9 cellular contexts compared by ENCODE assay signal in the genomic region with DNA sequence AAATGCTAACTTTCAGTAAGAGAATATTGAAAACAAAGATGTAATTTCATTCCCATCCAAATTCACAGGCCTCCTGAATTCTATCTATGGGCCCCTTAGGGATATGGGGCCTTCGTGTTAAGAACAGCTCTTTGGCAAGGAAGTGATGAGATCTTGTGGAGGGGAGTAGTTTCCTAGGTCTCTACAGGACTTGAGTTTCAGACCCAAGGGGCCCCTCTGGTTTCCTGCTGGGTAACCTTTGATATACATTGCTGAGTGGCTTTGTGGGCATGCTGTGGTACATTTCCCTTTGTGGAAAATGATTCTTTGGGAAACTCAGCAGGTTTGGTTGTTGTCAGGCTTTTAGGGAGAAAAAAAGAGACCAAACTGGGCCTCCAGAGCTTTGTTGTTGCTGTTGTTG. TPM values are rescaled to one million over a fixed set of nuclear protein-coding genes. Genes with fewer than 3 reads are reported as not detected.
A peak's percentile ranks its signal among the peaks of the same experiment; 100 is the strongest.
DNase-seq lines count a peak whose midpoint lies in the region; ATAC-seq and TF ChIP-seq lines count a peak whose summit lies in the region.
"Had no signal": no experiment of that assay in that cellular context is flagged by ENCODE, and none has a peak within 500 bp of the region (broad histone marks: within the 10 kb centered on the region; RNA-seq: fewer than 3 reads in every experiment).

No MANE protein-coding gene starts in this region.

- no peak overlapping the region for H2BK15ac ChIP-seq in mesenchymal stem cell (ENCODE audit: low read depth, poor library complexity, severe bottlenecking)

- H3K36me3 ChIP-seq in DOHH2 (ENCODE audit: control insufficient read depth, low read length) (no peaks in the 10 kb centered on the region), mesenchymal stem cell (ENCODE audit: control insufficient read depth in 1 of 2, insufficient read depth in 2 of 2, low read depth in 1 of 2, low read length in 2 of 2) (no peaks in the 10 kb centered on the region), lower lobe of right lung (no peaks in the 10 kb centered on the region)

- H3K27me3 ChIP-seq in DOHH2 (ENCODE audit: control insufficient read depth, low read length) (no peaks in the 10 kb centered on the region), mesenchymal stem cell (ENCODE audit: control insufficient read depth in 1 of 2, insufficient read depth in 1 of 2, low read length in 2 of 2) (no peaks in the 10 kb centered on the region), lower lobe of right lung (ENCODE audit: low read depth) (no peaks in the 10 kb centered on the region)

- H2BK5ac ChIP-seq in mesenchymal stem cell (ENCODE audit: low read depth, low read length, poor library complexity, severe bottlenecking): no peak overlapping the region

- H3K9me3 Mint-ChIP-seq in WTC11: no peaks in the 10 kb centered on the region

- H4K91ac ChIP-seq in mesenchymal stem cell (ENCODE audit: low read length): no peak overlapping the region

- no peaks in the 10 kb centered on the region for H3K9me2 ChIP-seq in DOHH2 (replicated peaks; ENCODE audit: control insufficient read depth, low read length)

- H3K4me3 Mint-ChIP-seq in WTC11: peak overlapping the region; percentile 34; the same call in 1 of the 2 replicates

- H3K4me3 ChIP-seq in DOHH2 (ENCODE audit: low read length) (no peak overlapping the region), mesenchymal stem cell (ENCODE audit: insufficient read depth in 1 of 2, low read depth in 1 of 2, low read length in 2 of 2) (peak overlapping the region in 1 of 2 experiments; percentile 21), lower lobe of right lung (no peak overlapping the region)

- H2AFZ ChIP-seq in mesenchymal stem cell (ENCODE audit: low read depth, low read length): no peak overlapping the region

- peak; percentile 42 for DNase-seq in KG1 (lab: John Stamatoyannopoulos, UW)
- DNase-seq in WTC11 (ENCODE audit: low spot score): no peak
- no peak for DNase-seq in mesenchymal stem cell
- no peak for DNase-seq in NK-92 treated with Interleukin-12 subunit alpha and Interleukin-12 subunit beta, amount 100 ng/mL, for 24 hours (lab: John Stamatoyannopoulos, UW)
- no peak for DNase-seq in lower lobe of right lung
- no peak for DNase-seq in NCI-H1694 (lab: John Stamatoyannopoulos, UW)
- DNase-seq: NCI-H446 had no signal

- intact Hi-C loops in lower lobe of right lung (cut with DNase I): no loop called here

- peaks cover 77% of the 10 kb centered on the region for H3K4me1 ChIP-seq in DOHH2 (ENCODE audit: control insufficient read depth, low read length)
- H3K4me1 ChIP-seq in mesenchymal stem cell (ENCODE audit: control insufficient read depth, insufficient read depth, low read depth, low read length): peaks cover 16% of the 10 kb centered on the region
- peaks cover 81% of the 10 kb centered on the region for H3K4me1 ChIP-seq in lower lobe of right lung

- H3K27me3 Mint-ChIP-seq in WTC11 (ENCODE audit: low read depth): peaks cover 29% of the 10 kb centered on the region

- H3K18ac ChIP-seq in mesenchymal stem cell (ENCODE audit: low read depth in 1 of 2, low read length in 2 of 2): no peak overlapping the region

- H3K79me2 ChIP-seq in DOHH2 (ENCODE audit: control insufficient read depth, low read length): peaks cover 82% of the 10 kb centered on the region

- H3K14ac ChIP-seq in mesenchymal stem cell (ENCODE audit: low read length in 2 of 2): no peak overlapping the region

- H3K36me3 Mint-ChIP-seq in WTC11: no peaks in the 10 kb centered on the region

- no peak overlapping the region for H4K8ac ChIP-seq in mesenchymal stem cell (ENCODE audit: low read length)

- ATAC-seq in WTC11 (peak; percentile 27; the same call in 1 of the 2 replicates), GM19023 (IDR thresholded peaks at IDR 0.05; ENCODE audit: unreplicated experiment) (no peak), lower lobe of right lung (no peak)

- WGBS in mesenchymal stem cell: 14% methylated on average over 1 of the region's 1 CpG

- no peak overlapping the region for H2BK12ac ChIP-seq in mesenchymal stem cell (ENCODE audit: low read length in 2 of 2)

- POLR2A ChIA-PET in WTC11 (lab: Charles Lee): interaction anchor here (0.7 kb wide), 1 partner anchor 206 kb away, joined by 3 read pairs; no protein-coding TSS in a partner anchor

- H4K20me1 ChIP-seq in DOHH2 (ENCODE audit: control insufficient read depth, insufficient read depth, low read depth, low read length): no peaks in the 10 kb centered on the region

- CTCF ChIA-PET in WTC11 (lab: Charles Lee): interaction anchor here (0.6 to 1.8 kb wide), 4 partner anchors 11 to 21 kb away, joined by 3 to 8 read pairs (median 4); partner anchors contain the start of gene RHOG

- H3K4ac ChIP-seq in mesenchymal stem cell (ENCODE audit: low read depth in 1 of 2, low read length in 2 of 2): no peak overlapping the region

- no peak overlapping the region for H2BK120ac ChIP-seq in mesenchymal stem cell (ENCODE audit: low read depth, low read length)

- H3K27ac ChIP-seq in DOHH2 (ENCODE audit: low read depth, low read length) (no peak overlapping the region), mesenchymal stem cell (ENCODE audit: low read length, poor library complexity, severe bottlenecking) (peak overlapping the region; percentile 36), lower lobe of right lung (no peak overlapping the region)

- H3K27ac Mint-ChIP-seq in WTC11: 0 out of 2 replicates have a peak overlapping the region, but pooled peaks have one; percentile 50

- H3K79me1 ChIP-seq in mesenchymal stem cell (replicated peaks; ENCODE audit: low read length, poor library complexity, severe bottlenecking): peaks cover 11% of the 10 kb centered on the region

- TF ChIP-seq CTCF in DOHH2 (IDR thresholded peaks at IDR 0.05; ENCODE audit: low read depth, low read length, poor library complexity, severe bottlenecking) (no peak), WTC11 (IDR thresholded peaks at IDR 0.05) (no peak), lower lobe of right lung (IDR thresholded peaks at IDR 0.05) (no peak)

- peaks cover 55% of the 10 kb centered on the region for H3K4me1 Mint-ChIP-seq in WTC11

- H3K9me3 ChIP-seq in DOHH2 (ENCODE audit: control insufficient read depth, insufficient read depth, low read length): no peaks in the 10 kb centered on the region
- H3K9me3 ChIP-seq in mesenchymal stem cell (ENCODE audit: control insufficient read depth, low read length): no peaks in the 10 kb centered on the region
- H3K9me3 ChIP-seq in lower lobe of right lung: no peaks in the 10 kb centered on the region

- H3K9ac ChIP-seq in mesenchymal stem cell (ENCODE audit: low read length): no peak overlapping the region

- H3K4me2 ChIP-seq in DOHH2 (ENCODE audit: low read length) (peak overlapping the region; percentile 3; the same call in 1 of the 2 replicates), mesenchymal stem cell (ENCODE audit: low read length, poor library complexity, severe bottlenecking) (no peak overlapping the region)

- H3F3A ChIP-seq in DOHH2 (ENCODE audit: control insufficient read depth, insufficient read depth): no peaks in the 10 kb centered on the region; the same call in 1 of the 2 replicates

- no peak overlapping the region for H3K23ac ChIP-seq in mesenchymal stem cell (ENCODE audit: low read length in 2 of 2)

- no peak overlapping the region for H2AK5ac ChIP-seq in mesenchymal stem cell (ENCODE audit: low read length, severe bottlenecking)

TF ChIP-seq in WTC11, 78 proteins besides CTCF, POLR2A, EP300 and RAD21:
- TF ChIP-seq, protein P1, sequence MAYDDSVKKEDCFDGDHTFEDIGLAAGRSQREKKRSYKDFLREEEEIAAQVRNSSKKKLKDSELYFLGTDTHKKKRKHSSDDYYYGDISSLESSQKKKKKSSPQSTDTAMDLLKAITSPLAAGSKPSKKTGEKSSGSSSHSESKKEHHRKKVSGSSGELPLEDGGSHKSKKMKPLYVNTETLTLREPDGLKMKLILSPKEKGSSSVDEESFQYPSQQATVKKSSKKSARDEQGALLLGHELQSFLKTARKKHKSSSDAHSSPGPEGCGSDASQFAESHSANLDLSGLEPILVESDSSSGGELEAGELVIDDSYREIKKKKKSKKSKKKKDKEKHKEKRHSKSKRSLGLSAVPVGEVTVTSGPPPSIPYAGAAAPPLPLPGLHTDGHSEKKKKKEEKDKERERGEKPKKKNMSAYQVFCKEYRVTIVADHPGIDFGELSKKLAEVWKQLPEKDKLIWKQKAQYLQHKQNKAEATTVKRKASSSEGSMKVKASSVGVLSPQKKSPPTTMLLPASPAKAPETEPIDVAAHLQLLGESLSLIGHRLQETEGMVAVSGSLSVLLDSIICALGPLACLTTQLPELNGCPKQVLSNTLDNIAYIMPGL (CRISPR knock-in tag; IDR thresholded peaks at IDR 0.05): no peak

RNA-seq across cellular contexts. Expression of gene STIM1, which starts 6.2 kb away (rescaled TPM):
- 17.0 to 18.0 TPM (median 17.4 TPM) in 3 replicates for total RNA-seq in WTC11 (2021)
- polyA plus RNA-seq in mesenchymal stem cell (2013, experiment 1 of 2): 37.2 TPM
- 35.2 TPM for polyA plus RNA-seq in mesenchymal stem cell (2013, experiment 2 of 2)
- 59.5 TPM for total RNA-seq in lower lobe of right lung

RNA-seq across cellular contexts. Expression of gene RHOG, which starts 20.9 kb away (rescaled TPM):
- 28.8 to 33.6 TPM (median 28.8 TPM) in 3 replicates for total RNA-seq in WTC11 (2021)
- 77.1 TPM for polyA plus RNA-seq in mesenchymal stem cell (2013, experiment 1 of 2)
- 76.9 TPM for polyA plus RNA-seq in mesenchymal stem cell (2013, experiment 2 of 2)
- total RNA-seq in lower lobe of right lung: 86.5 TPM

RNA-seq across cellular contexts. Expression of gene PGAP2, which starts 53.3 kb away (rescaled TPM):
- total RNA-seq in WTC11 (2021) (38.2 to 43.0 TPM (median 40.7 TPM) in 3 replicates), lower lobe of right lung (23.8 TPM)
- polyA plus RNA-seq in mesenchymal stem cell (2013, experiment 1 of 2): 16.4 TPM
- polyA plus RNA-seq in mesenchymal stem cell (2013, experiment 2 of 2): 15.1 TPM
